In genomic region chr1:91744973-91745648, GRCh38 we compare ENCODE assay signal across 1 cellular context.
TF ChIP-seq lines count a peak whose summit lies in the region.

No MANE protein-coding gene starts in this region.

TF ChIP-seq in HepG2, 621 proteins besides CTCF, POLR2A, EP300 and RAD21 (continued from another document and continues in another):
- TF ChIP-seq, protein P1, sequence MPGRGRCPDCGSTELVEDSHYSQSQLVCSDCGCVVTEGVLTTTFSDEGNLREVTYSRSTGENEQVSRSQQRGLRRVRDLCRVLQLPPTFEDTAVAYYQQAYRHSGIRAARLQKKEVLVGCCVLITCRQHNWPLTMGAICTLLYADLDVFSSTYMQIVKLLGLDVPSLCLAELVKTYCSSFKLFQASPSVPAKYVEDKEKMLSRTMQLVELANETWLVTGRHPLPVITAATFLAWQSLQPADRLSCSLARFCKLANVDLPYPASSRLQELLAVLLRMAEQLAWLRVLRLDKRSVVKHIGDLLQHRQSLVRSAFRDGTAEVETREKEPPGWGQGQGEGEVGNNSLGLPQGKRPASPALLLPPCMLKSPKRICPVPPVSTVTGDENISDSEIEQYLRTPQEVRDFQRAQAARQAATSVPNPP (CRISPR knock-in tag; IDR thresholded peaks at IDR 0.05) = 0 out of 2 replicates have a peak, but pooled peaks have one; percentile 36
- TF ChIP-seq KDM6A (CRISPR knock-in tag; IDR thresholded peaks at IDR 0.05; ENCODE audit: low read depth) (peak; percentile 71; the same call in 1 of the 2 replicates), SOX13 (IDR thresholded peaks at IDR 0.05) (no peak), SOX13 (CRISPR knock-in tag; conservative IDR thresholded peaks at IDR 0.05 in 1 of 2, IDR thresholded peaks at IDR 0.05 in 1 of 2) (peak in 1 of 2 experiments; percentile 59; a peak in 1 of 4 replicates), ZXDC (CRISPR knock-in tag; IDR thresholded peaks at IDR 0.05) (no peak), ZNF776 (CRISPR knock-in tag; IDR thresholded peaks at IDR 0.05) (no peak), ZMYM4 (CRISPR knock-in tag; IDR thresholded peaks at IDR 0.05) (peak; percentile 70), FOSL1 (CRISPR knock-in tag; IDR thresholded peaks at IDR 0.05; ENCODE audit: borderline replicate concordance) (no peak), SAP130 (CRISPR knock-in tag; IDR thresholded peaks at IDR 0.05; ENCODE audit: low read depth) (0 out of 2 replicates have a peak, but pooled peaks have one; percentile 47), ISL2 (CRISPR knock-in tag; IDR thresholded peaks at IDR 0.05) (0 out of 2 replicates have a peak, but pooled peaks have one; percentile 34), TBX2 (CRISPR knock-in tag; IDR thresholded peaks at IDR 0.05; ENCODE audit: borderline replicate concordance) (peak; percentile 56), PHF21A (CRISPR knock-in tag; IDR thresholded peaks at IDR 0.05) (0 out of 2 replicates have a peak, but pooled peaks have one; percentile 49), ZFX (CRISPR knock-in tag; IDR thresholded peaks at IDR 0.05; ENCODE audit: low read depth) (0 out of 2 replicates have a peak, but pooled peaks have one; percentile 13), ZNF331 (CRISPR knock-in tag; IDR thresholded peaks at IDR 0.05) (peak; percentile 25; the same call in 1 of the 2 replicates), ETV5 (CRISPR knock-in tag; IDR thresholded peaks at IDR 0.05; ENCODE audit: borderline replicate concordance) (0 out of 2 replicates have a peak, but pooled peaks have one; percentile 18), RARA (CRISPR knock-in tag; IDR thresholded peaks at IDR 0.05) (peak; percentile 70), FOXA3 (CRISPR knock-in tag; IDR thresholded peaks at IDR 0.05) (peak; percentile 56), KLF6 (CRISPR knock-in tag; IDR thresholded peaks at IDR 0.05) (no peak), ZNF30 (CRISPR knock-in tag; IDR thresholded peaks at IDR 0.05) (no peak), ZNF839 (CRISPR knock-in tag; IDR thresholded peaks at IDR 0.05; ENCODE audit: borderline replicate concordance) (no peak), JUN (CRISPR knock-in tag; IDR thresholded peaks at IDR 0.05) (no peak), RXRB (CRISPR knock-in tag; IDR thresholded peaks at IDR 0.05; ENCODE audit: borderline replicate concordance) (peak; percentile 36; the same call in 1 of the 2 replicates), ZNF7 (CRISPR knock-in tag; IDR thresholded peaks at IDR 0.05) (no peak), ZNF644 (CRISPR knock-in tag; IDR thresholded peaks at IDR 0.05; ENCODE audit: low read depth) (0 out of 2 replicates have a peak, but pooled peaks have one; percentile 13), FOXO1 (CRISPR knock-in tag; IDR thresholded peaks at IDR 0.05) (peak; percentile 32; the same call in 1 of the 2 replicates), ZFY (CRISPR knock-in tag; IDR thresholded peaks at IDR 0.05) (no peak), FOXP1 (IDR thresholded peaks at IDR 0.05) (no peak), FOXP1 (CRISPR knock-in tag; IDR thresholded peaks at IDR 0.05) (peak; percentile 75; the same call in 1 of the 2 replicates), ZBTB42 (CRISPR knock-in tag; IDR thresholded peaks at IDR 0.05) (no peak), ZMYM2 (CRISPR knock-in tag; IDR thresholded peaks at IDR 0.05) (no peak), HCFC1 (IDR thresholded peaks at IDR 0.05; ENCODE audit: low read depth, low read length) (no peak), HMG20A (CRISPR knock-in tag; IDR thresholded peaks at IDR 0.05; ENCODE audit: borderline replicate concordance) (0 out of 2 replicates have a peak, but pooled peaks have one; percentile 30)
- TF ChIP-seq, protein P2, sequence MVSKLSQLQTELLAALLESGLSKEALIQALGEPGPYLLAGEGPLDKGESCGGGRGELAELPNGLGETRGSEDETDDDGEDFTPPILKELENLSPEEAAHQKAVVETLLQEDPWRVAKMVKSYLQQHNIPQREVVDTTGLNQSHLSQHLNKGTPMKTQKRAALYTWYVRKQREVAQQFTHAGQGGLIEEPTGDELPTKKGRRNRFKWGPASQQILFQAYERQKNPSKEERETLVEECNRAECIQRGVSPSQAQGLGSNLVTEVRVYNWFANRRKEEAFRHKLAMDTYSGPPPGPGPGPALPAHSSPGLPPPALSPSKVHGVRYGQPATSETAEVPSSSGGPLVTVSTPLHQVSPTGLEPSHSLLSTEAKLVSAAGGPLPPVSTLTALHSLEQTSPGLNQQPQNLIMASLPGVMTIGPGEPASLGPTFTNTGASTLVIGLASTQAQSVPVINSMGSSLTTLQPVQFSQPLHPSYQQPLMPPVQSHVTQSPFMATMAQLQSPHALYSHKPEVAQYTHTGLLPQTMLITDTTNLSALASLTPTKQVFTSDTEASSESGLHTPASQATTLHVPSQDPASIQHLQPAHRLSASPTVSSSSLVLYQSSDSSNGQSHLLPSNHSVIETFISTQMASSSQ (IDR thresholded peaks at IDR 0.05; ENCODE audit: low read depth) = no peak; the same call in 1 of the 2 replicates
- TF ChIP-seq, protein P2 (CRISPR knock-in tag; IDR thresholded peaks at IDR 0.05; ENCODE audit: borderline replicate concordance) = no peak
- TF ChIP-seq, protein P3, sequence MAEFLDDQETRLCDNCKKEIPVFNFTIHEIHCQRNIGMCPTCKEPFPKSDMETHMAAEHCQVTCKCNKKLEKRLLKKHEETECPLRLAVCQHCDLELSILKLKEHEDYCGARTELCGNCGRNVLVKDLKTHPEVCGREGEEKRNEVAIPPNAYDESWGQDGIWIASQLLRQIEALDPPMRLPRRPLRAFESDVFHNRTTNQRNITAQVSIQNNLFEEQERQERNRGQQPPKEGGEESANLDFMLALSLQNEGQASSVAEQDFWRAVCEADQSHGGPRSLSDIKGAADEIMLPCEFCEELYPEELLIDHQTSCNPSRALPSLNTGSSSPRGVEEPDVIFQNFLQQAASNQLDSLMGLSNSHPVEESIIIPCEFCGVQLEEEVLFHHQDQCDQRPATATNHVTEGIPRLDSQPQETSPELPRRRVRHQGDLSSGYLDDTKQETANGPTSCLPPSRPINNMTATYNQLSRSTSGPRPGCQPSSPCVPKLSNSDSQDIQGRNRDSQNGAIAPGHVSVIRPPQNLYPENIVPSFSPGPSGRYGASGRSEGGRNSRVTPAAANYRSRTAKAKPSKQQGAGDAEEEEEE (CRISPR knock-in tag; IDR thresholded peaks at IDR 0.05; ENCODE audit: borderline replicate concordance) = no peak
- TF ChIP-seq, protein P4, sequence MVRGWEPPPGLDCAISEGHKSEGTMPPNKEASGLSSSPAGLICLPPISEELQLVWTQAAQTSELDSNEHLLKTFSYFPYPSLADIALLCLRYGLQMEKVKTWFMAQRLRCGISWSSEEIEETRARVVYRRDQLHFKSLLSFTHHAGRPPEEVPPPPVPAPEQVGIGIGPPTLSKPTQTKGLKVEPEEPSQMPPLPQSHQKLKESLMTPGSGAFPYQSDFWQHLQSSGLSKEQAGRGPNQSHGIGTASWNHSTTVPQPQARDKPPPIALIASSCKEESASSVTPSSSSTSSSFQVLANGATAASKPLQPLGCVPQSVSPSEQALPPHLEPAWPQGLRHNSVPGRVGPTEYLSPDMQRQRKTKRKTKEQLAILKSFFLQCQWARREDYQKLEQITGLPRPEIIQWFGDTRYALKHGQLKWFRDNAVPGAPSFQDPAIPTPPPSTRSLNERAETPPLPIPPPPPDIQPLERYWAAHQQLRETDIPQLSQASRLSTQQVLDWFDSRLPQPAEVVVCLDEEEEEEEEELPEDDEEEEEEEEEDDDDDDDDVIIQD (CRISPR knock-in tag; IDR thresholded peaks at IDR 0.05; ENCODE audit: low read depth) = 0 out of 2 replicates have a peak, but pooled peaks have one; percentile 9
- TF ChIP-seq, protein P5, sequence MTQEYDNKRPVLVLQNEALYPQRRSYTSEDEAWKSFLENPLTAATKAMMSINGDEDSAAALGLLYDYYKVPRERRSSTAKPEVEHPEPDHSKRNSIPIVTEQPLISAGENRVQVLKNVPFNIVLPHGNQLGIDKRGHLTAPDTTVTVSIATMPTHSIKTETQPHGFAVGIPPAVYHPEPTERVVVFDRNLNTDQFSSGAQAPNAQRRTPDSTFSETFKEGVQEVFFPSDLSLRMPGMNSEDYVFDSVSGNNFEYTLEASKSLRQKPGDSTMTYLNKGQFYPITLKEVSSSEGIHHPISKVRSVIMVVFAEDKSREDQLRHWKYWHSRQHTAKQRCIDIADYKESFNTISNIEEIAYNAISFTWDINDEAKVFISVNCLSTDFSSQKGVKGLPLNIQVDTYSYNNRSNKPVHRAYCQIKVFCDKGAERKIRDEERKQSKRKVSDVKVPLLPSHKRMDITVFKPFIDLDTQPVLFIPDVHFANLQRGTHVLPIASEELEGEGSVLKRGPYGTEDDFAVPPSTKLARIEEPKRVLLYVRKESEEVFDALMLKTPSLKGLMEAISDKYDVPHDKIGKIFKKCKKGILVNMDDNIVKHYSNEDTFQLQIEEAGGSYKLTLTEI (CRISPR knock-in tag; conservative IDR thresholded peaks at IDR 0.05) = no peak
- TF ChIP-seq, protein P6, sequence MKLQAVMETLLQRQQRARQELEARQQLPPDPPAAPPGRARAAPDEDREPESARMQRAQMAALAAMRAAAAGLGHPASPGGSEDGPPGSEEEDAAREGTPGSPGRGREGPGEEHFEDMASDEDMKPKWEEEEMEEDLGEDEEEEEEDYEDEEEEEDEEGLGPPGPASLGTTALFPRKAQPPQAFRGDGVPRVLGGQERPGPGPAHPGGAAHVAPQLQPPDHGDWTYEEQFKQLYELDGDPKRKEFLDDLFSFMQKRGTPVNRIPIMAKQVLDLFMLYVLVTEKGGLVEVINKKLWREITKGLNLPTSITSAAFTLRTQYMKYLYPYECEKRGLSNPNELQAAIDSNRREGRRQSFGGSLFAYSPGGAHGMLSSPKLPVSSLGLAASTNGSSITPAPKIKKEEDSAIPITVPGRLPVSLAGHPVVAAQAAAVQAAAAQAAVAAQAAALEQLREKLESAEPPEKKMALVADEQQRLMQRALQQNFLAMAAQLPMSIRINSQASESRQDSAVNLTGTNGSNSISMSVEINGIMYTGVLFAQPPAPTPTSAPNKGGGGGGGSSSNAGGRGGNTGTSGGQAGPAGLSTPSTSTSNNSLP (IDR thresholded peaks at IDR 0.05; ENCODE audit: low read depth, low read length) = 0 out of 2 replicates have a peak, but pooled peaks have one; percentile 39
- TF ChIP-seq, protein P7, sequence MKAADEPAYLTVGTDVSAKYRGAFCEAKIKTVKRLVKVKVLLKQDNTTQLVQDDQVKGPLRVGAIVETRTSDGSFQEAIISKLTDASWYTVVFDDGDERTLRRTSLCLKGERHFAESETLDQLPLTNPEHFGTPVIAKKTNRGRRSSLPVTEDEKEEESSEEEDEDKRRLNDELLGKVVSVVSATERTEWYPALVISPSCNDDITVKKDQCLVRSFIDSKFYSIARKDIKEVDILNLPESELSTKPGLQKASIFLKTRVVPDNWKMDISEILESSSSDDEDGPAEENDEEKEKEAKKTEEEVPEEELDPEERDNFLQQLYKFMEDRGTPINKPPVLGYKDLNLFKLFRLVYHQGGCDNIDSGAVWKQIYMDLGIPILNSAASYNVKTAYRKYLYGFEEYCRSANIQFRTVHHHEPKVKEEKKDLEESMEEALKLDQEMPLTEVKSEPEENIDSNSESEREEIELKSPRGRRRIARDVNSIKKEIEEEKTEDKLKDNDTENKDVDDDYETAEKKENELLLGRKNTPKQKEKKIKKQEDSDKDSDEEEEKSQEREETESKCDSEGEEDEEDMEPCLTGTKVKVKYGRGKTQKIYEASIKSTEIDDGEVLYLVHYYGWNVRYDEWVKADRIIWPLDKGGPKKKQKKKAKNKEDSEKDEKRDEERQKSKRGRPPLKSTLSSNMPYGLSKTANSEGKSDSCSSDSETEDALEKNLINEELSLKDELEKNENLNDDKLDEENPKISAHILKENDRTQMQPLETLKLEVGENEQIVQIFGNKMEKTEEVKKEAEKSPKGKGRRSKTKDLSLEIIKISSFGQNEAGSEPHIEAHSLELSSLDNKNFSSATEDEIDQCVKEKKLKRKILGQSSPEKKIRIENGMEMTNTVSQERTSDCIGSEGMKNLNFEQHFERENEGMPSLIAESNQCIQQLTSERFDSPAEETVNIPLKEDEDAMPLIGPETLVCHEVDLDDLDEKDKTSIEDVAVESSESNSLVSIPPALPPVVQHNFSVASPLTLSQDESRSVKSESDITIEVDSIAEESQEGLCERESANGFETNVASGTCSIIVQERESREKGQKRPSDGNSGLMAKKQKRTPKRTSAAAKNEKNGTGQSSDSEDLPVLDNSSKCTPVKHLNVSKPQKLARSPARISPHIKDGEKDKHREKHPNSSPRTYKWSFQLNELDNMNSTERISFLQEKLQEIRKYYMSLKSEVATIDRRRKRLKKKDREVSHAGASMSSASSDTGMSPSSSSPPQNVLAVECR (CRISPR knock-in tag; IDR thresholded peaks at IDR 0.05; ENCODE audit: borderline replicate concordance) = peak; percentile 27; the same call in 1 of the 2 replicates
